In the genomic region with DNA sequence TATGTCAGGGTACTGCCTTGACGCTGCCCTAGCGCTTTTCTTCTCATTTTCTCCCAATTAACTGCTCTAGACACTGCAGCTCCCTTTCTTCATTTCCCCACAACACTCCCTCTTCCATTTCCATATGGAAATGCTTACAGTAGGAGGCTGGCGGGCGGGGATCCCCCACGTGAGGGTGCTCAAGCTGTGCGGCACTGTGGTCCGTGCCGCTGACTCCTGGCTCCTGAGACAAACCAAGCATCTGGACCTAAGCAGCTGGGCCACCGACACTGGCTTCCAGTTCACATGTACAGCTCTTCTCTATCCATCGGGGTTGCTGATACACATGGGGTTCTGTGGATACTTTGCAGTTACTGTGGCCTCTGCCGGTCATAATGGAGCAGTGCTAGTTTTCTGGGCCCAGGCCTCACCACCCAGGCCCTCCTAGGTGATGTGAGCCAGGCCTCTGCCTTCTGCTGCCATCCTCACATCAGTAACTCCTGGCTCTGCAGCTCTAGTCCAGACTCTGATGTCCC, we compare ENCODE assay signal across 17 cellular contexts. TPM values are rescaled to one million over a fixed set of nuclear protein-coding genes. Genes with fewer than 3 reads are reported as not detected.
DNase-seq lines count a peak whose midpoint lies in the region; ATAC-seq and TF ChIP-seq lines count a peak whose summit lies in the region.
"Had no signal": no experiment of that assay in that cellular context is flagged by ENCODE, and none has a peak within 500 bp of the region (broad histone marks: within the 10 kb centered on the region; RNA-seq: fewer than 3 reads in every experiment).

No MANE protein-coding gene starts in this region.

- peaks cover 69% of the 10 kb centered on the region for H3K36me3 Mint-ChIP-seq in activated T-helper 17 cell treated with anti-CD3 and anti-CD28 coated beads, Interleukin-2, amount 50 U/mL, for 72 hours (ENCODE audit: low read depth)
- H3K36me3 Mint-ChIP-seq in nephron progenitor cell (ENCODE audit: low read depth) = peaks cover 48% of the 10 kb centered on the region

- no peaks in the 10 kb centered on the region for H3K27me3 Mint-ChIP-seq in activated T-helper 17 cell treated with anti-CD3 and anti-CD28 coated beads, Interleukin-2, amount 50 U/mL, for 72 hours
- H3K27me3 Mint-ChIP-seq in nephron progenitor cell (ENCODE audit: low read depth, poor library complexity) = peaks cover 12% of the 10 kb centered on the region
- H3K27me3 Mint-ChIP-seq: B cell had no signal

- in situ Hi-C loops in G401 (cut with HindIII; ENCODE audit: low sequenced_read_pairs) = no loop called here

- TF ChIP-seq CTCF in AG10803 (conservative IDR thresholded peaks at IDR 0.05; ENCODE audit: low read length) (peak; percentile 30), nephron progenitor cell (IDR thresholded peaks at IDR 0.05) (no peak)

- no peak overlapping the region for H3K4me3 Mint-ChIP-seq in activated T-helper 17 cell treated with anti-CD3 and anti-CD28 coated beads, Interleukin-2, amount 50 U/mL, for 72 hours
- H3K4me3 Mint-ChIP-seq in nephron progenitor cell = no peak overlapping the region
- H3K4me3 Mint-ChIP-seq: B cell; CD8-positive, alpha-beta T cell; H9 had no signal

- DNase-seq in AG10803 (ENCODE audit: low read depth) (peak; percentile 40), GM03348 (ENCODE audit: low spot score) (peak; percentile 19), nephron progenitor cell (no peak), Right ventricle myocardium inferior (ENCODE audit: missing footprints) (no peak), G401 (ENCODE audit: low spot score) (no peak), DMS53 treated with DMSO at 0.1 percent for 48 hours (lab: John Stamatoyannopoulos, UW; ENCODE audit: unreplicated experiment) (no peak)
- DNase-seq: CD8-positive, alpha-beta T cell; H9; NCI-H1105 treated with DMSO at 0.1 percent for 48 hours; NCI-H187; NCI-H345; NCI-H69; OCI-M1; SIG-M5 had no signal

- H3K4me1 Mint-ChIP-seq in activated T-helper 17 cell treated with anti-CD3 and anti-CD28 coated beads, Interleukin-2, amount 50 U/mL, for 72 hours = no peaks in the 10 kb centered on the region
- H3K4me1 Mint-ChIP-seq in nephron progenitor cell = peaks cover 29% of the 10 kb centered on the region

- ATAC-seq in activated T-helper 17 cell treated with anti-CD3 and anti-CD28 coated beads, Interleukin-2, amount 50 U/mL, for 72 hours (replicated peaks) = no peak
- ATAC-seq in Right ventricle myocardium inferior (no peak), HG02852 (IDR thresholded peaks at IDR 0.05; ENCODE audit: unreplicated experiment) (no peak)
- ATAC-seq: CD8-positive, alpha-beta T cell had no signal

- no peak overlapping the region for H3K4me3 ChIP-seq in AG10803 (ENCODE audit: low read length)

- intact Hi-C loops in Right ventricle myocardium inferior (cut with DNase I) = no loop called here

- no peaks in the 10 kb centered on the region for H3K9me3 Mint-ChIP-seq in activated T-helper 17 cell treated with anti-CD3 and anti-CD28 coated beads, Interleukin-2, amount 50 U/mL, for 72 hours
- no peaks in the 10 kb centered on the region for H3K9me3 Mint-ChIP-seq in nephron progenitor cell
- H3K9me3 Mint-ChIP-seq: CD8-positive, alpha-beta T cell; H9 had no signal

- H3K27ac Mint-ChIP-seq in activated T-helper 17 cell treated with anti-CD3 and anti-CD28 coated beads, Interleukin-2, amount 50 U/mL, for 72 hours = peak overlapping the region; percentile 77
- peak overlapping the region; percentile 70 for H3K27ac Mint-ChIP-seq in nephron progenitor cell
- H3K27ac Mint-ChIP-seq: B cell; CD8-positive, alpha-beta T cell; H9 had no signal

RNA-seq across cellular contexts. Expression of gene TCHP, which starts 20.2 kb away (rescaled TPM):
- 10 to 100 TPM in 1 of 2 donors, 1 to 10 TPM in 1; 9.8 to 20.2 TPM for total RNA-seq in activated T-helper 17 cell treated with anti-CD3 and anti-CD28 coated beads, Interleukin-2, amount 50 U/mL, for 72 hours
- 8.4 TPM for total RNA-seq in Right ventricle myocardium inferior
- 12.9 and 38.3 TPM in 2 replicates for total RNA-seq in G401 (2014; rRNA removed; shearing (Covaris generic))

RNA-seq across cellular contexts. Expression of gene GLTP, which starts 40.0 kb away (rescaled TPM):
- total RNA-seq in activated T-helper 17 cell treated with anti-CD3 and anti-CD28 coated beads, Interleukin-2, amount 50 U/mL, for 72 hours = 10 to 100 TPM; 25.7 to 26.4 TPM
- 23.3 TPM for total RNA-seq in Right ventricle myocardium inferior
- 31.0 and 34.9 TPM in 2 replicates for total RNA-seq in G401 (2014; rRNA removed; shearing (Covaris generic))

Comparison
In these comparisons a context has a peak if more than half of its experiments do, and no peak if none do; other contexts are left out.
1. DNase-seq: peak in AG10803 (single experiment) and GM03348 (single experiment); none in nephron progenitor cell (single experiment), Right ventricle myocardium inferior (single experiment), G401 (single experiment) and DMS53 treated with DMSO at 0.1 percent for 48 hours (single experiment).